ENCODE assay signal across 3 cellular contexts in genomic region chr4:153852501-153852900, GRCh38.
"Had no signal": no experiment of that assay in that cellular context is flagged by ENCODE, and none has a peak within 500 bp of the region (broad histone marks: within the 10 kb centered on the region; RNA-seq: fewer than 3 reads in every experiment).

No MANE protein-coding gene starts in this region.

- DNase-seq: GDM1, GF-D8 had no signal

- ATAC-seq: GM12878 had no signal

- H3K4me3 ChIP-seq: GM12878 had no signal
